ENCODE assay signal across 10 cellular contexts in genomic region chr2:176852667-176853066, GRCh38.
A peak's percentile ranks its signal among the peaks of the same experiment; 100 is the strongest.
DNase-seq lines count a peak whose midpoint lies in the region; ATAC-seq lines count a peak whose summit lies in the region.
"Had no signal": no experiment of that assay in that cellular context is flagged by ENCODE, and none has a peak within 500 bp of the region (broad histone marks: within the 10 kb centered on the region; RNA-seq: fewer than 3 reads in every experiment).

No MANE protein-coding gene starts in this region.

- ATAC-seq in activated naive CD8-positive, alpha-beta T cell treated with anti-CD3 and anti-CD28 coated beads, Interleukin-2, amount 50 U/mL, for 24 hours, result peak; percentile 75
- peak; percentile 61 for ATAC-seq in stimulated activated naive CD8-positive, alpha-beta T cell treated with anti-CD3 and anti-CD28 coated beads, Interleukin-15, Interleukin-2, amounts not matched to agents 100 U/mL and 50 U/mL, for 24 hours
- no peak for ATAC-seq in HG02642 (IDR thresholded peaks at IDR 0.05; ENCODE audit: poor library complexity, unreplicated experiment)

- no peak overlapping the region for H3K27ac Mint-ChIP-seq in activated naive CD8-positive, alpha-beta T cell treated with anti-CD3 and anti-CD28 coated beads, Interleukin-2, amount 50 U/mL, for 24 hours

- no peak overlapping the region for H3K4me3 Mint-ChIP-seq in activated naive CD8-positive, alpha-beta T cell treated with anti-CD3 and anti-CD28 coated beads, Interleukin-2, amount 50 U/mL, for 24 hours

- H3K4me1 Mint-ChIP-seq in activated naive CD8-positive, alpha-beta T cell treated with anti-CD3 and anti-CD28 coated beads, Interleukin-2, amount 50 U/mL, for 24 hours, result peaks cover 48% of the 10 kb centered on the region

- DNase-seq in activated gamma-delta T cell treated with Interleukin-2 at 50 U/mL for 16 hours, result peak; percentile 46
- DNase-seq in activated gamma-delta T cell (lab: John Stamatoyannopoulos, UW), result no peak
- DNase-seq in NCI-H187 treated with DMSO at 0.1 percent for 48 hours (lab: John Stamatoyannopoulos, UW), result peak; percentile 62
- no peak for DNase-seq in activated naive CD8-positive, alpha-beta T cell treated with anti-CD3 and anti-CD28 coated beads, Interleukin-2, amount 50 U/mL, for 24 hours
- DNase-seq in stimulated activated naive CD8-positive, alpha-beta T cell treated with anti-CD3 and anti-CD28 coated beads, Interleukin-15, Interleukin-2, amounts not matched to agents 100 U/mL and 50 U/mL, for 24 hours, result peak; percentile 9
- no peak for DNase-seq in caudate nucleus (lab: John Stamatoyannopoulos, UW)
- no peak for DNase-seq in NCI-H446 treated with DMSO at 0.1 percent for 48 hours (lab: John Stamatoyannopoulos, UW)
- DNase-seq: brain microvascular endothelial cell had no signal

- no peaks in the 10 kb centered on the region for H3K9me3 Mint-ChIP-seq in activated naive CD8-positive, alpha-beta T cell treated with anti-CD3 and anti-CD28 coated beads, Interleukin-2, amount 50 U/mL, for 24 hours

- no peaks in the 10 kb centered on the region for H3K27me3 Mint-ChIP-seq in activated naive CD8-positive, alpha-beta T cell treated with anti-CD3 and anti-CD28 coated beads, Interleukin-2, amount 50 U/mL, for 24 hours

- no peaks in the 10 kb centered on the region for H3K36me3 Mint-ChIP-seq in activated naive CD8-positive, alpha-beta T cell treated with anti-CD3 and anti-CD28 coated beads, Interleukin-2, amount 50 U/mL, for 24 hours (ENCODE audit: low read depth)

- H3K27ac ChIP-seq in caudate nucleus (ENCODE audit: low read depth, low read length), result no peak overlapping the region
- H3K27ac ChIP-seq: brain microvascular endothelial cell, C4-2B had no signal

Comparison
In these comparisons a context has a peak if more than half of its experiments do, and no peak if none do; other contexts are left out.
1. DNase-seq: peak in activated gamma-delta T cell treated with Interleukin-2 at 50 U/mL for 16 hours (single experiment), NCI-H187 treated with DMSO at 0.1 percent for 48 hours (single experiment) and stimulated activated naive CD8-positive, alpha-beta T cell treated with anti-CD3 and anti-CD28 coated beads, Interleukin-15, Interleukin-2, amounts not matched to agents 100 U/mL and 50 U/mL, for 24 hours (single experiment); none in activated gamma-delta T cell (single experiment), activated naive CD8-positive, alpha-beta T cell treated with anti-CD3 and anti-CD28 coated beads, Interleukin-2, amount 50 U/mL, for 24 hours (single experiment), caudate nucleus (0 of 61) and NCI-H446 treated with DMSO at 0.1 percent for 48 hours (single experiment).